10 cellular contexts compared by ENCODE assay signal in genomic region chr3:135513106-135514063, GRCh38.
DNase-seq lines count a peak whose midpoint lies in the region; ATAC-seq, FAIRE-seq and TF ChIP-seq lines count a peak whose summit lies in the region.
"Had no signal": no experiment of that assay in that cellular context is flagged by ENCODE, and none has a peak within 500 bp of the region (broad histone marks: within the 10 kb centered on the region; RNA-seq: fewer than 3 reads in every experiment).

No MANE protein-coding gene starts in this region.

- 70 to 87% methylated on average over 2 to 3 of the region's 5 CpGs for WGBS in mesodermal cell (ENCODE audit: insufficient coverage in 2 of 2), 2 experiments
- WGBS in aorta, 2 donors: 75 to 80% methylated on average over 5 of the region's 5 CpGs

- H4K20me1 ChIP-seq in astrocyte (ENCODE audit: insufficient read depth, low read length): no peaks in the 10 kb centered on the region

- peak; percentile 37 for FAIRE-seq in astrocyte (lab: Jason Lieb, UNC)

- H3K27me3 Mint-ChIP-seq in astrocyte (ENCODE audit: low read depth, unreplicated experiment): no peaks in the 10 kb centered on the region

- H3K9me3 Mint-ChIP-seq in astrocyte (ENCODE audit: unreplicated experiment): peaks cover 1% of the 10 kb centered on the region

- H3K36me3 ChIP-seq in astrocyte (ENCODE audit: insufficient read depth, low read length): no peaks in the 10 kb centered on the region
- no peaks in the 10 kb centered on the region for H3K36me3 ChIP-seq in mesodermal cell (ENCODE audit: control insufficient read depth, insufficient read depth, low read length)
- no peaks in the 10 kb centered on the region for H3K36me3 ChIP-seq in aorta (ENCODE audit: control insufficient read depth in 1 of 2, insufficient read depth in 2 of 2, low read length in 1 of 2)

- H3K27ac Mint-ChIP-seq in astrocyte (ENCODE audit: unreplicated experiment): peak overlapping the region; percentile 88

- H3K4me3 ChIP-seq in astrocyte (ENCODE audit: insufficient read depth, low read depth, low read length) (no peak overlapping the region), mesodermal cell (ENCODE audit: extremely low read depth, insufficient read depth, low read length, poor library complexity, severe bottlenecking) (no peak overlapping the region), dorsolateral prefrontal cortex (no peak overlapping the region), aorta (ENCODE audit: low read length in 2 of 2) (no peak overlapping the region)

- H3K27me3 ChIP-seq in astrocyte (ENCODE audit: insufficient read depth, low read length): no peaks in the 10 kb centered on the region
- no peaks in the 10 kb centered on the region for H3K27me3 ChIP-seq in dorsolateral prefrontal cortex
- H3K27me3 ChIP-seq in aorta (ENCODE audit: control insufficient read depth in 1 of 2, insufficient read depth in 2 of 2, low read length in 1 of 2): no peaks in the 10 kb centered on the region

- intact Hi-C loops in dorsolateral prefrontal cortex (cut with DNase I) (no loop called here), aorta (cut with DNase I) (no loop called here)

- H3K4me1 ChIP-seq in astrocyte (ENCODE audit: insufficient read depth, low read length) (peaks cover 7% of the 10 kb centered on the region), mesodermal cell (ENCODE audit: control insufficient read depth, insufficient read depth, low read length, poor library complexity, severe bottlenecking) (peaks cover 25% of the 10 kb centered on the region), aorta (ENCODE audit: control insufficient read depth in 1 of 2, insufficient read depth in 2 of 2, low read length in 2 of 2) (no peaks in the 10 kb centered on the region)

- H3K9me3 ChIP-seq in astrocyte (ENCODE audit: insufficient read depth, low read depth, low read length) (no peaks in the 10 kb centered on the region), mesodermal cell (ENCODE audit: control insufficient read depth, low read length) (no peaks in the 10 kb centered on the region), aorta (ENCODE audit: control insufficient read depth, low read length) (peaks cover 1% of the 10 kb centered on the region)

- H3K9ac ChIP-seq in astrocyte (ENCODE audit: low read length): no peak overlapping the region

- no peak overlapping the region for H3K4me3 Mint-ChIP-seq in astrocyte (ENCODE audit: unreplicated experiment)

- H3K79me2 ChIP-seq in astrocyte (ENCODE audit: insufficient read depth, low read length): no peaks in the 10 kb centered on the region

- H3K4me1 Mint-ChIP-seq in astrocyte (ENCODE audit: low read depth, unreplicated experiment): peaks cover 13% of the 10 kb centered on the region

- H3K36me3 Mint-ChIP-seq in astrocyte (ENCODE audit: low read depth, unreplicated experiment): no peaks in the 10 kb centered on the region

- peak overlapping the region; percentile 48 for H3K4me2 ChIP-seq in astrocyte (ENCODE audit: low read length)

- TF ChIP-seq CTCF in astrocyte (IDR thresholded peaks at IDR 0.05; ENCODE audit: insufficient read depth, low read depth, low read length): no peak
- no peak for TF ChIP-seq CTCF in dorsolateral prefrontal cortex (IDR thresholded peaks at IDR 0.05 in 54 of 56, conservative IDR thresholded peaks at IDR 0.05 in 2 of 56; ENCODE audit: low read depth in 1 of 56, partially characterized antibody in 56 of 56)

- ATAC-seq in aorta (ENCODE audit: low FRiP score): no peak

- DNase-seq in GM04503 (ENCODE audit: low read depth) (peak; percentile 7), M059J (ENCODE audit: low read depth) (peak; percentile 97), astrocyte (ENCODE audit: low read depth) (peak; percentile 52), NCI-H748 treated with DMSO at 0.1 percent for 48 hours (lab: John Stamatoyannopoulos, UW) (no peak), dorsolateral prefrontal cortex (no peak), aorta (no peak)
- DNase-seq in activated T-cell treated with anti-CD3 and anti-CD28 coated beads, Interleukin-2, amount 50 U/mL, for 1 hour: no peak
- DNase-seq: amniotic stem cell, NCI-H1694 had no signal

- peak overlapping the region; percentile 48 for H3K27ac ChIP-seq in astrocyte (ENCODE audit: low read depth, low read length)
- H3K27ac ChIP-seq in mesodermal cell (ENCODE audit: low read depth, low read length, severe bottlenecking): peak overlapping the region; percentile 97
- H3K27ac ChIP-seq in dorsolateral prefrontal cortex: no peak overlapping the region
- H3K27ac ChIP-seq in aorta (ENCODE audit: low read depth in 1 of 2, low read length in 2 of 2): no peak overlapping the region

- peak overlapping the region; percentile 54 for H2AFZ ChIP-seq in astrocyte (ENCODE audit: low read depth, low read length)

Comparison
In these comparisons a context has a peak if more than half of its experiments do, and no peak if none do; other contexts are left out.
1. DNase-seq: peak in GM04503 (single experiment), M059J (single experiment) and astrocyte (single experiment); none in activated T-cell treated with anti-CD3 and anti-CD28 coated beads, Interleukin-2, amount 50 U/mL, for 1 hour (single experiment), NCI-H748 treated with DMSO at 0.1 percent for 48 hours (single experiment), dorsolateral prefrontal cortex (0 of 10) and aorta (0 of 2).
2. H3K27ac ChIP-seq: peak in astrocyte (single experiment) and mesodermal cell (single experiment); none in dorsolateral prefrontal cortex (0 of 59) and aorta (0 of 2).